In the genomic region with DNA sequence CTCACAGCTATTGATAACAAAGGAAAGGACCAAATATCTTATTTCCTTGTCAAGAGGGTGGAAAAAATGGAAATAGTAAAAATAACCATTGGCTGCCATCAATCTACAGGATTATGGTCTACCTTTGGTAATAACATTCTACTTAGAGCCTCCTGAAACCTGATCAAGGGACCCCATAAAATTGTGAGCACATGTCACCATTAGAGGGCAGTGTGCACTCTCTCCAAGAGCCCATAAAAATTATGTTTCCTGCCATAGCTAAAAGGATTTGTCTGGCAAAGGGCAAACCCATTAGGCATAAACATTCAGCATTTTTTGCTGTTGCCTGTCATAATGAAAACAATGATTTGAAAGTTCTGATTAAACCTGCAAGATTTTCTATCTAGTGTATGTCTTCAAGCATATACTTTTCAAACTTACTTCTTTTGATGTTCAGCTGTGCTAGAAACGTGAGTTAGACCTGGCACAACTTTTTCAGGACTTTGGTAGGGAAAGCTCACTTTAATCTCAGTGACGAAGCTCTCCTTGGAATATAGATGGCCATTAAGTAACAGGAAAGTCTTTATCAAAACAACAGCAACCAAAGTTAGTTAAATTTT, we compare ENCODE assay signal across 8 cellular contexts.
A peak's percentile ranks its signal among the peaks of the same experiment; 100 is the strongest.
DNase-seq lines count a peak whose midpoint lies in the region; FAIRE-seq and TF ChIP-seq lines count a peak whose summit lies in the region.

No MANE protein-coding gene starts in this region.

- H3K27me3 ChIP-seq in A673 (replicated peaks; ENCODE audit: insufficient read depth, low read depth, low read length, poor library complexity) (no peaks in the 10 kb centered on the region), brain microvascular endothelial cell (replicated peaks) (no peaks in the 10 kb centered on the region)

- TF ChIP-seq POLR2A in GM12891 (IDR thresholded peaks at IDR 0.05; ENCODE audit: low read depth, low read length), result no peak

- peak; percentile 88 for DNase-seq in A673 (ENCODE audit: low spot score)
- DNase-seq in GM12891 (ENCODE audit: insufficient read length, low spot score), result peak; percentile 23
- DNase-seq in NCI-H128 (lab: John Stamatoyannopoulos, UW; ENCODE audit: unreplicated experiment), result peak; percentile 12
- peak; percentile 60 for DNase-seq in SKM-1 treated with dmso at 0.1 percent for 144 hours (lab: John Stamatoyannopoulos, UW; ENCODE audit: unreplicated experiment)
- peak; percentile 37 for DNase-seq in brain microvascular endothelial cell
- DNase-seq in iris pigment epithelial cell (ENCODE audit: low read depth), result peak; percentile 68
- peak; percentile 42 to 48 for DNase-seq in stimulated activated CD4-positive, alpha-beta T cell treated with anti-CD3 and anti-CD28 coated beads, Interleukin-2, amount 100 ng/mL, for 48 hours
- no peak for DNase-seq in GF-D8 (lab: John Stamatoyannopoulos, UW)

- CTCF ChIA-PET in A673 (lab: Charles Lee), result interaction anchor here (0.6 to 2.8 kb wide), 6 partner anchors 16 to 1235 kb away, joined by 3 to 17 read pairs (median 7); no protein-coding TSS in a partner anchor

- BruUV-seq in A673 (replicated peaks; lab: Mats Ljungman, UMichigan), result no TSS peak

- in situ Hi-C loops in brain microvascular endothelial cell (cut with HindIII; ENCODE audit: low pct_ligation_motif_present, low sequenced_read_pairs), result no loop called here

- intact Hi-C loops in A673 (cut with micrococcal nuclease; ENCODE audit: unreplicated experiment), result loop anchor here (2.0 to 5.0 kb wide), 4 partner anchors 67 to 1235 kb away; no protein-coding TSS in a partner anchor

- H3K36me3 ChIP-seq in A673 (ENCODE audit: insufficient read depth, low read length, poor library complexity, severe bottlenecking), result no peaks in the 10 kb centered on the region
- no peaks in the 10 kb centered on the region for H3K36me3 ChIP-seq in brain microvascular endothelial cell (replicated peaks)

- H3K4me1 ChIP-seq in A673 (ENCODE audit: insufficient read depth, low read length, poor library complexity, severe bottlenecking), result peaks cover 28% of the 10 kb centered on the region

- no peaks in the 10 kb centered on the region for H3K9me3 ChIP-seq in A673 (ENCODE audit: low read depth, low read length, poor library complexity, severe bottlenecking)

- TF ChIP-seq CTCF in A673 (conservative IDR thresholded peaks at IDR 0.05; ENCODE audit: low read depth, low read length) (peak; percentile 87), brain microvascular endothelial cell (IDR thresholded peaks at IDR 0.05; ENCODE audit: low read depth, low read length, missing control alignments) (peak; percentile 73)

- POLR2A ChIA-PET in A673 (lab: Charles Lee; ENCODE audit: low non-redundant PET), result interaction anchor here (0.5 kb wide), 1 partner anchor 1230 kb away, joined by 5 read pairs; no protein-coding TSS in a partner anchor

- FAIRE-seq in GM12891 (lab: Jason Lieb, UNC), result peak; percentile 62

- H3K4me3 ChIP-seq in A673 (ENCODE audit: low read depth, low read length, poor library complexity, severe bottlenecking), result no peak overlapping the region
- H3K4me3 ChIP-seq in brain microvascular endothelial cell (ENCODE audit: low read depth, low read length), result no peak overlapping the region

- peak overlapping the region; percentile 15 for H3K27ac ChIP-seq in A673 (ENCODE audit: low read depth, low read length, poor library complexity, severe bottlenecking)
- no peak overlapping the region for H3K27ac ChIP-seq in brain microvascular endothelial cell

TF ChIP-seq in GM12891, 5 proteins besides CTCF, POLR2A, EP300 and RAD21:
- TF ChIP-seq PAX5 (IDR thresholded peaks at IDR 0.05; ENCODE audit: insufficient read depth, low read length, severe bottlenecking), result no peak
TF ChIP-seq in GM12891: peak in this region for 0.
